Comparison of ENCODE assay signal across 12 cellular contexts in the genomic region with DNA sequence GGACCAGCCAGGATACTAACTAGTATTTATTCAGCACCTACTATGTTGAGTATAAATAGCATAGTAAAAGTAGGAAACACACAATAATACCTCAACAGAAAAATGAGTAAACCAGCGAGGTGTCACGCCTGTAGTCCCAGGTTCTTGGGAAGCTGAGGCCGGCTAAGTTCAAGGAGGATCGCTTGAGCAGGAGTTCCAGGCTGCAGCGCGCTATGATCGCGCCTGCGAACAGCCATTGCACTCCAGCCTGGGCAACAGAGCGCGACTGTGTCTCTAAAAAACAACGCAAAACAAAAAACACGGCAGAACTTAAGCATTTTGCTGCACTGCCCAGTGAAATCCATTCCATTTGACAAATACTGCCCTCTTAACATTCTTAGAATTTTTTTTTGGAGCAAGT. TPM values are rescaled to one million over a fixed set of nuclear protein-coding genes. Genes with fewer than 3 reads are reported as not detected.
DNase-seq lines count a peak whose midpoint lies in the region; ATAC-seq, FAIRE-seq and TF ChIP-seq lines count a peak whose summit lies in the region.
"Had no signal": no experiment of that assay in that cellular context is flagged by ENCODE, and none has a peak within 500 bp of the region (broad histone marks: within the 10 kb centered on the region; RNA-seq: fewer than 3 reads in every experiment).

No MANE protein-coding gene starts in this region.

- WGBS in stomach, 5 donors = 87 to 95% (median 89%) methylated on average over 13 of the region's 13 CpGs

- H3K4me3 ChIP-seq in stomach = no peak overlapping the region

- TF ChIP-seq CTCF in activated B cell treated with CpG ODN at 0.5 μM for 24 hours (IDR thresholded peaks at IDR 0.05) (no peak), stomach (IDR thresholded peaks at IDR 0.05) (no peak)

- CTCF ChIA-PET in activated B cell treated with CpG ODN at 0.5 μM for 24 hours (lab: Charles Lee) = no interaction called here

- DNase-seq in activated naive CD4-positive, alpha-beta T cell (lab: John Stamatoyannopoulos, UW) = no peak
- no peak for DNase-seq in activated B cell treated with CpG ODN at 0.5 μM for 24 hours
- peak; percentile 33 for DNase-seq in kidney glomerular epithelial cell (lab: John Stamatoyannopoulos, UW)
- no peak for DNase-seq in stomach
- DNase-seq in NCI-H1105 (lab: John Stamatoyannopoulos, UW) = no peak
- no peak for DNase-seq in GM19239 (ENCODE audit: insufficient read length, low spot score)
- DNase-seq in stimulated activated naive CD4-positive, alpha-beta T cell treated with Interleukin-2 at 50 U/mL for 16 hours (lab: John Stamatoyannopoulos, UW) = no peak
- DNase-seq: anterior cingulate cortex, HCEC 1CT, NCI-H2107, NCI-H82 had no signal

- ATAC-seq in activated B cell treated with CpG ODN at 0.5 μM for 24 hours (ENCODE audit: low read depth) = no peak

- peak overlapping the region; percentile 24 for H3K4me3 Mint-ChIP-seq in activated naive CD4-positive, alpha-beta T cell treated with anti-CD3 and anti-CD28 coated beads, Interleukin-2, amount 50 U/mL, for 24 hours
- H3K4me3 Mint-ChIP-seq in activated B cell treated with CpG ODN at 0.5 μM for 24 hours = peak overlapping the region; percentile 38

- H3K9me3 Mint-ChIP-seq in activated naive CD4-positive, alpha-beta T cell treated with anti-CD3 and anti-CD28 coated beads, Interleukin-2, amount 50 U/mL, for 24 hours = no peaks in the 10 kb centered on the region
- H3K9me3 Mint-ChIP-seq in activated B cell treated with CpG ODN at 0.5 μM for 24 hours = no peaks in the 10 kb centered on the region

- H3K27me3 ChIP-seq in stomach = no peaks in the 10 kb centered on the region

- intact Hi-C loops in activated B cell treated with CpG ODN at 0.5 μM for 24 hours (cut with micrococcal nuclease) (no loop called here), stomach (cut with DNase I; ENCODE audit: low total_unique reads) (no loop called here)

- no peak for TF ChIP-seq POLR2A in stomach (IDR thresholded peaks at IDR 0.05)

- no peaks in the 10 kb centered on the region for H3K9me3 ChIP-seq in stomach

- no peak for TF ChIP-seq EP300 in stomach (IDR thresholded peaks at IDR 0.05)

- no peaks in the 10 kb centered on the region for H3K36me3 ChIP-seq in stomach

- no peak for FAIRE-seq in GM19239 (lab: Jason Lieb, UNC)

- no peaks in the 10 kb centered on the region for H3K36me3 Mint-ChIP-seq in activated naive CD4-positive, alpha-beta T cell treated with anti-CD3 and anti-CD28 coated beads, Interleukin-2, amount 50 U/mL, for 24 hours
- peaks cover 4% of the 10 kb centered on the region for H3K36me3 Mint-ChIP-seq in activated B cell treated with CpG ODN at 0.5 μM for 24 hours (ENCODE audit: low read depth)

- no peak overlapping the region for H3K27ac Mint-ChIP-seq in activated naive CD4-positive, alpha-beta T cell treated with anti-CD3 and anti-CD28 coated beads, Interleukin-2, amount 50 U/mL, for 24 hours
- H3K27ac Mint-ChIP-seq in activated B cell treated with CpG ODN at 0.5 μM for 24 hours = peak overlapping the region; percentile 35

- POLR2A ChIA-PET in activated B cell treated with CpG ODN at 0.5 μM for 24 hours (lab: Charles Lee) = interaction anchor here (1.9 kb wide), 1 partner anchor 96 kb away, joined by 15 read pairs; a partner anchor contains a TSS

- peaks cover 27% of the 10 kb centered on the region for H3K4me1 Mint-ChIP-seq in activated naive CD4-positive, alpha-beta T cell treated with anti-CD3 and anti-CD28 coated beads, Interleukin-2, amount 50 U/mL, for 24 hours
- peaks cover 28% of the 10 kb centered on the region for H3K4me1 Mint-ChIP-seq in activated B cell treated with CpG ODN at 0.5 μM for 24 hours

- H3K4me1 ChIP-seq in stomach = peaks cover 17 to 46% (median 27%) of the 10 kb centered on the region in 4 donors

- peak overlapping the region in 3 of 5 donors; percentile 96 to 99 (median 99) for H3K27ac ChIP-seq in stomach

- no peaks in the 10 kb centered on the region for H3K27me3 Mint-ChIP-seq in activated naive CD4-positive, alpha-beta T cell treated with anti-CD3 and anti-CD28 coated beads, Interleukin-2, amount 50 U/mL, for 24 hours
- H3K27me3 Mint-ChIP-seq in activated B cell treated with CpG ODN at 0.5 μM for 24 hours = no peaks in the 10 kb centered on the region

RNA-seq across cellular contexts. Expression of a gene that starts 1.3 kb away (rescaled TPM):
- total RNA-seq in activated B cell treated with CpG ODN at 0.5 μM for 24 hours (21.5 and 25.7 TPM in 2 replicates), stomach (100 to 1,000 TPM in 1 of 5 donors, 10 to 100 TPM in 2, 1 to 10 TPM in 2; 7.0 to 110 (median 27.2) TPM)
- 10 to 100 TPM in 1 of 3 donors, 1 to 10 TPM in 2; 6.5 to 12.2 (median 8.3) TPM for polyA plus RNA-seq in stomach
